In the genomic region with DNA sequence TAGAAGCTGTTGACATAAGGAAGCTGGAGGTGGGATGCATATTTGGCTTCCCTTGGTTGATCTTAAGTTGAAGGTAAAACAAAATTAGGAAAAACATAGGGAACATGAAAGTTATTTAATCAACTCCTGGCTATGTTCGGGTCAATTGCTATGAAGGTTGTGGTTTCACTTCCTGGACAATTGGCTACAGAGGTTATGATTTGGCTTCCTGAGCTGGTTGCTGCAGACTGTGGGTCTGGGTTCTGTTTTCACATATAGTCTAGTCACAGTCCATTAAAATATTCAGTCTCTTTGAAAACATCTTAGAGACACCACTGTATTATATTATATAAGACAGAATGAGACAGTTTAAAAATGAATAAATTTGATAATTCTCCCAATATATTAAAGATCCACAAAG, we compare ENCODE assay signal across 1 cellular context.
TF ChIP-seq lines count a peak whose summit lies in the region.

No MANE protein-coding gene starts in this region.

TF ChIP-seq in HepG2, 621 proteins besides CTCF, POLR2A, EP300 and RAD21 (continued from another document):
- TF ChIP-seq, protein P1, sequence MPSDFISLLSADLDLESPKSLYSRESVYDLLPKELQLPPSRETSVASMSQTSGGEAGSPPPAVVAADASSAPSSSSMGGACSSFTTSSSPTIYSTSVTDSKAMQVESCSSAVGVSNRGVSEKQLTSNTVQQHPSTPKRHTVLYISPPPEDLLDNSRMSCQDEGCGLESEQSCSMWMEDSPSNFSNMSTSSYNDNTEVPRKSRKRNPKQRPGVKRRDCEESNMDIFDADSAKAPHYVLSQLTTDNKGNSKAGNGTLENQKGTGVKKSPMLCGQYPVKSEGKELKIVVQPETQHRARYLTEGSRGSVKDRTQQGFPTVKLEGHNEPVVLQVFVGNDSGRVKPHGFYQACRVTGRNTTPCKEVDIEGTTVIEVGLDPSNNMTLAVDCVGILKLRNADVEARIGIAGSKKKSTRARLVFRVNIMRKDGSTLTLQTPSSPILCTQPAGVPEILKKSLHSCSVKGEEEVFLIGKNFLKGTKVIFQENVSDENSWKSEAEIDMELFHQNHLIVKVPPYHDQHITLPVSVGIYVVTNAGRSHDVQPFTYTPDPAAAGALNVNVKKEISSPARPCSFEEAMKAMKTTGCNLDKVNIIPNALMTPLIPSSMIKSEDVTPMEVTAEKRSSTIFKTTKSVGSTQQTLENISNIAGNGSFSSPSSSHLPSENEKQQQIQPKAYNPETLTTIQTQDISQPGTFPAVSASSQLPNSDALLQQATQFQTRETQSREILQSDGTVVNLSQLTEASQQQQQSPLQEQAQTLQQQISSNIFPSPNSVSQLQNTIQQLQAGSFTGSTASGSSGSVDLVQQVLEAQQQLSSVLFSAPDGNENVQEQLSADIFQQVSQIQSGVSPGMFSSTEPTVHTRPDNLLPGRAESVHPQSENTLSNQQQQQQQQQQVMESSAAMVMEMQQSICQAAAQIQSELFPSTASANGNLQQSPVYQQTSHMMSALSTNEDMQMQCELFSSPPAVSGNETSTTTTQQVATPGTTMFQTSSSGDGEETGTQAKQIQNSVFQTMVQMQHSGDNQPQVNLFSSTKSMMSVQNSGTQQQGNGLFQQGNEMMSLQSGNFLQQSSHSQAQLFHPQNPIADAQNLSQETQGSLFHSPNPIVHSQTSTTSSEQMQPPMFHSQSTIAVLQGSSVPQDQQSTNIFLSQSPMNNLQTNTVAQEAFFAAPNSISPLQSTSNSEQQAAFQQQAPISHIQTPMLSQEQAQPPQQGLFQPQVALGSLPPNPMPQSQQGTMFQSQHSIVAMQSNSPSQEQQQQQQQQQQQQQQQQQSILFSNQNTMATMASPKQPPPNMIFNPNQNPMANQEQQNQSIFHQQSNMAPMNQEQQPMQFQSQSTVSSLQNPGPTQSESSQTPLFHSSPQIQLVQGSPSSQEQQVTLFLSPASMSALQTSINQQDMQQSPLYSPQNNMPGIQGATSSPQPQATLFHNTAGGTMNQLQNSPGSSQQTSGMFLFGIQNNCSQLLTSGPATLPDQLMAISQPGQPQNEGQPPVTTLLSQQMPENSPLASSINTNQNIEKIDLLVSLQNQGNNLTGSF (CRISPR knock-in tag; IDR thresholded peaks at IDR 0.05), result no peak
- TF ChIP-seq SIN3A (IDR thresholded peaks at IDR 0.05; ENCODE audit: borderline replicate concordance, low read depth, low read length) (no peak), ZNF441 (CRISPR knock-in tag; IDR thresholded peaks at IDR 0.05; ENCODE audit: borderline replicate concordance) (no peak), SAFB2 (CRISPR knock-in tag; IDR thresholded peaks at IDR 0.05; ENCODE audit: borderline replicate concordance, low read depth) (no peak), MBD4 (IDR thresholded peaks at IDR 0.05; ENCODE audit: borderline replicate concordance, low read length) (no peak), TEAD2 (CRISPR knock-in tag; IDR thresholded peaks at IDR 0.05) (no peak), CEBPZ (IDR thresholded peaks at IDR 0.05; ENCODE audit: low read length) (no peak), ZNF34 (CRISPR knock-in tag; IDR thresholded peaks at IDR 0.05; ENCODE audit: borderline replicate concordance) (no peak), ZNF749 (CRISPR knock-in tag; IDR thresholded peaks at IDR 0.05; ENCODE audit: borderline replicate concordance) (no peak)
- TF ChIP-seq, protein P2, sequence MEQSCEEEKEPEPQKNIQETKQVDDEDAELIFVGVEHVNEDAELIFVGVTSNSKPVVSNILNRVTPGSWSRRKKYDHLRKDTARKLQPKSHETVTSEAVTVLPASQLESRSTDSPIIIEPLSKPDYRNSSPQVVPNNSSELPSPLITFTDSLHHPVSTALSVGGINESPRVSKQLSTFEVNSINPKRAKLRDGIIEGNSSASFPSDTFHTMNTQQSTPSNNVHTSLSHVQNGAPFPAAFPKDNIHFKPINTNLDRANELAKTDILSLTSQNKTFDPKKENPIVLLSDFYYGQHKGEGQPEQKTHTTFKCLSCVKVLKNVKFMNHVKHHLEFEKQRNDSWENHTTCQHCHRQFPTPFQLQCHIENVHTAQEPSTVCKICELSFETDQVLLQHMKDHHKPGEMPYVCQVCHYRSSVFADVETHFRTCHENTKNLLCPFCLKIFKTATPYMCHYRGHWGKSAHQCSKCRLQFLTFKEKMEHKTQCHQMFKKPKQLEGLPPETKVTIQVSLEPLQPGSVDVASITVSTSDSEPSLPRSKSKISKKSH (CRISPR knock-in tag; IDR thresholded peaks at IDR 0.05; ENCODE audit: borderline replicate concordance), result no peak
- TF ChIP-seq, protein P3, sequence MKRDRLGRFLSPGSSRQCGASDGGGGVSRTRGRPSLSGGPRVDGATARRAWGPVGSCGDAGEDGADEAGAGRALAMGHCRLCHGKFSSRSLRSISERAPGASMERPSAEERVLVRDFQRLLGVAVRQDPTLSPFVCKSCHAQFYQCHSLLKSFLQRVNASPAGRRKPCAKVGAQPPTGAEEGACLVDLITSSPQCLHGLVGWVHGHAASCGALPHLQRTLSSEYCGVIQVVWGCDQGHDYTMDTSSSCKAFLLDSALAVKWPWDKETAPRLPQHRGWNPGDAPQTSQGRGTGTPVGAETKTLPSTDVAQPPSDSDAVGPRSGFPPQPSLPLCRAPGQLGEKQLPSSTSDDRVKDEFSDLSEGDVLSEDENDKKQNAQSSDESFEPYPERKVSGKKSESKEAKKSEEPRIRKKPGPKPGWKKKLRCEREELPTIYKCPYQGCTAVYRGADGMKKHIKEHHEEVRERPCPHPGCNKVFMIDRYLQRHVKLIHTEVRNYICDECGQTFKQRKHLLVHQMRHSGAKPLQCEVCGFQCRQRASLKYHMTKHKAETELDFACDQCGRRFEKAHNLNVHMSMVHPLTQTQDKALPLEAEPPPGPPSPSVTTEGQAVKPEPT (CRISPR knock-in tag; IDR thresholded peaks at IDR 0.05; ENCODE audit: low read depth), result no peak
